8 cellular contexts compared by ENCODE assay signal in genomic region chr4:113636877-113637276, GRCh38.
DNase-seq lines count a peak whose midpoint lies in the region; ATAC-seq lines count a peak whose summit lies in the region.

No MANE protein-coding gene starts in this region.

- peak overlapping the region; percentile 82 for H3K27ac Mint-ChIP-seq in activated naive CD8-positive, alpha-beta T cell treated with anti-CD3 and anti-CD28 coated beads, Interleukin-2, amount 50 U/mL, for 24 hours

- H3K4me1 Mint-ChIP-seq in activated naive CD8-positive, alpha-beta T cell treated with anti-CD3 and anti-CD28 coated beads, Interleukin-2, amount 50 U/mL, for 24 hours: peaks cover 49% of the 10 kb centered on the region

- peaks cover 23% of the 10 kb centered on the region for H3K36me3 Mint-ChIP-seq in activated naive CD8-positive, alpha-beta T cell treated with anti-CD3 and anti-CD28 coated beads, Interleukin-2, amount 50 U/mL, for 24 hours (ENCODE audit: low read depth)

- peaks cover 2% of the 10 kb centered on the region for H3K27me3 Mint-ChIP-seq in activated naive CD8-positive, alpha-beta T cell treated with anti-CD3 and anti-CD28 coated beads, Interleukin-2, amount 50 U/mL, for 24 hours

- ATAC-seq in activated naive CD8-positive, alpha-beta T cell treated with anti-CD3 and anti-CD28 coated beads, Interleukin-2, amount 50 U/mL, for 24 hours: peak; percentile 83

- DNase-seq in activated naive CD4-positive, alpha-beta T cell treated with Interleukin-2 at 50 U/mL for 16 hours: peak; percentile 8
- DNase-seq in activated naive CD4-positive, alpha-beta T cell (lab: John Stamatoyannopoulos, UW): no peak
- peak; percentile 38 for DNase-seq in NCI-H526 treated with DMSO at 0.1 percent for 48 hours (lab: John Stamatoyannopoulos, UW)
- peak; percentile 18 for DNase-seq in activated naive CD8-positive, alpha-beta T cell treated with anti-CD3 and anti-CD28 coated beads, Interleukin-2, amount 50 U/mL, for 24 hours
- DNase-seq in non-pigmented ciliary epithelial cell (ENCODE audit: low read depth): peak; percentile 69
- DNase-seq in NCI-H146 treated with DMSO at 0.1 percent for 48 hours (lab: John Stamatoyannopoulos, UW; ENCODE audit: unreplicated experiment): no peak
- no peak for DNase-seq in SHP77 (lab: John Stamatoyannopoulos, UW)
- DNase-seq in GM19240 (ENCODE audit: insufficient read length, low spot score): no peak

- no peaks in the 10 kb centered on the region for H3K9me3 Mint-ChIP-seq in activated naive CD8-positive, alpha-beta T cell treated with anti-CD3 and anti-CD28 coated beads, Interleukin-2, amount 50 U/mL, for 24 hours

- H3K4me3 Mint-ChIP-seq in activated naive CD8-positive, alpha-beta T cell treated with anti-CD3 and anti-CD28 coated beads, Interleukin-2, amount 50 U/mL, for 24 hours: peak overlapping the region; percentile 53

Comparison
In these comparisons a context has a peak if more than half of its experiments do, and no peak if none do; other contexts are left out.
1. DNase-seq: peak in activated naive CD4-positive, alpha-beta T cell treated with Interleukin-2 at 50 U/mL for 16 hours (single experiment), NCI-H526 treated with DMSO at 0.1 percent for 48 hours (single experiment), activated naive CD8-positive, alpha-beta T cell treated with anti-CD3 and anti-CD28 coated beads, Interleukin-2, amount 50 U/mL, for 24 hours (single experiment) and non-pigmented ciliary epithelial cell (single experiment); none in activated naive CD4-positive, alpha-beta T cell (0 of 4), NCI-H146 treated with DMSO at 0.1 percent for 48 hours (single experiment), SHP77 (0 of 2) and GM19240 (single experiment).